11 cellular contexts compared by ENCODE assay signal in the genomic region with DNA sequence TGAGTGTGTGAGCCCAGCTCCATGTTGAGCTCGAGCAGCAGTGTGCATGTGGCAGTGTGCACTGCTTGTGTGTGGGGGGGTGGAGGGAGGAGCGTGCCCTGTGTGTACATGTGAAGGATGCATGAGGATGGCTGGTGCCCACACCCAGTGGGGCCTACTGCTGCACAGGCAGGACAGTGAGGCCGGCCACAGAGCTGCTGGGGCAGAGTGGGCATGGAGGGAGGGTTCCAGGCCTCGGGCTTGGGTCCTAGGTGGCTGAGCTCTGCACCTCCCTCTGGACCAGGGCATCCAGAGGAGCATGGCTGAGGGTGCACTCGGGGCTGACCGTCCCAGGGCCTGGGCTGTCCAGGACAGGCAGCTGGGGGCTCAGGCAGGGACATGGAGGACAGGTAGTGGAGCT. TPM values are rescaled to one million over a fixed set of nuclear protein-coding genes. Genes with fewer than 3 reads are reported as not detected.
A peak's percentile ranks its signal among the peaks of the same experiment; 100 is the strongest.
DNase-seq lines count a peak whose midpoint lies in the region; ATAC-seq and TF ChIP-seq lines count a peak whose summit lies in the region.
"Had no signal": no experiment of that assay in that cellular context is flagged by ENCODE, and none has a peak within 500 bp of the region (broad histone marks: within the 10 kb centered on the region; RNA-seq: fewer than 3 reads in every experiment).

No MANE protein-coding gene starts in this region.

- H3K27ac ChIP-seq in right atrium auricular region (peak overlapping the region in 1 of 2 donors; percentile 82), coronary artery (peak overlapping the region in 1 of 2 donors; percentile 91), vagina (peak overlapping the region; percentile 89)

- TF ChIP-seq POLR2A in vagina (IDR thresholded peaks at IDR 0.05), result no peak

- no peaks in the 10 kb centered on the region for H3K27me3 Mint-ChIP-seq in nephron (ENCODE audit: low read depth)
- H3K27me3 Mint-ChIP-seq: IgD-negative memory B cell had no signal

- no peaks in the 10 kb centered on the region for H3K9me3 Mint-ChIP-seq in nephron
- H3K9me3 Mint-ChIP-seq: IgD-negative memory B cell had no signal

- TF ChIP-seq CTCF in right atrium auricular region (IDR thresholded peaks at IDR 0.05), result no peak
- no peak for TF ChIP-seq CTCF in coronary artery (IDR thresholded peaks at IDR 0.05)
- no peak for TF ChIP-seq CTCF in nephron (IDR thresholded peaks at IDR 0.05; ENCODE audit: unreplicated experiment in 3 of 3)
- TF ChIP-seq CTCF in vagina (IDR thresholded peaks at IDR 0.05), result no peak

- no peaks in the 10 kb centered on the region for H3K36me3 Mint-ChIP-seq in nephron (ENCODE audit: low read depth)

- H3K4me1 ChIP-seq in right atrium auricular region (peaks cover 7 to 48% of the 10 kb centered on the region in 2 donors), vagina (peaks cover 64% of the 10 kb centered on the region)

- H3K27ac Mint-ChIP-seq in nephron, result peak overlapping the region; percentile 17 to 89 (median 70)
- H3K27ac Mint-ChIP-seq: IgD-negative memory B cell had no signal

- no peaks in the 10 kb centered on the region for H3K4me1 Mint-ChIP-seq in nephron

- intact Hi-C loops in left cardiac atrium (cut with DNase I) (no loop called here), vagina (cut with DNase I) (no loop called here)

- H3K9me3 ChIP-seq in right atrium auricular region, result no peaks in the 10 kb centered on the region
- H3K9me3 ChIP-seq in vagina, result no peaks in the 10 kb centered on the region

- no peak overlapping the region for H3K4me3 ChIP-seq in right atrium auricular region
- H3K4me3 ChIP-seq in coronary artery, result peak overlapping the region; percentile 61
- peak overlapping the region in 1 of 2 donors; percentile 41 for H3K4me3 ChIP-seq in vagina
- H3K4me3 ChIP-seq: skin epidermis had no signal

- peaks cover 18% of the 10 kb centered on the region for H3K36me3 ChIP-seq in right atrium auricular region
- H3K36me3 ChIP-seq in vagina, result peaks cover 0 to 6% of the 10 kb centered on the region in 2 donors

- ATAC-seq in left cardiac atrium (no peak), GM21717 (IDR thresholded peaks at IDR 0.05; ENCODE audit: unreplicated experiment) (no peak)

- H3K27me3 ChIP-seq in right atrium auricular region (no peaks in the 10 kb centered on the region), vagina (no peaks in the 10 kb centered on the region)

- H3K4me3 Mint-ChIP-seq in nephron, result no peak overlapping the region
- H3K4me3 Mint-ChIP-seq: IgD-negative memory B cell had no signal

- peak; percentile 23 for DNase-seq in left cardiac atrium
- DNase-seq in right atrium auricular region (ENCODE audit: low spot score), result no peak
- peak; percentile 68 for DNase-seq in coronary artery (ENCODE audit: low spot score)
- DNase-seq in vagina (ENCODE audit: extremely low spot score in 2 of 2), result no peak
- no peak for DNase-seq in iPS-NIHi7 (ENCODE audit: extremely low spot score)
- DNase-seq in NCI-H748 (lab: John Stamatoyannopoulos, UW; ENCODE audit: unreplicated experiment), result no peak
- DNase-seq: NCI-H2081 treated with DMSO at 0.1 percent for 48 hours had no signal

RNA-seq across cellular contexts. Expression of gene GJC2, which starts 1.8 kb away (rescaled TPM):
- total RNA-seq in left cardiac atrium, result 1 to 10 TPM; 2.2 to 2.3 TPM
- total RNA-seq in right atrium auricular region, result 1 to 10 TPM in 1 of 2 donors, under 1 TPM in 1; 0.93 to 2.3 TPM
- 4.4 TPM for total RNA-seq in vagina

RNA-seq across cellular contexts. Expression of gene GUK1, which starts 11.4 kb away (rescaled TPM):
- total RNA-seq in left cardiac atrium (100 to 1,000 TPM; 153 to 185 TPM), right atrium auricular region (100 to 1,000 TPM; 179 to 277 TPM), vagina (299 TPM)

RNA-seq across cellular contexts. Expression of gene IBA57, which starts 14.1 kb away (rescaled TPM):
- total RNA-seq in left cardiac atrium (10 to 100 TPM; 10.4 to 10.5 TPM), right atrium auricular region (1 to 10 TPM; 6.7 to 7.1 TPM), vagina (3.4 TPM)

RNA-seq across cellular contexts. Expression of gene MRPL55, which starts 42.4 kb away (rescaled TPM):
- total RNA-seq in left cardiac atrium, result 10 to 100 TPM; 43.5 to 48.9 TPM
- 10 to 100 TPM; 76.6 to 81.2 TPM for total RNA-seq in right atrium auricular region
- total RNA-seq in vagina, result 73.7 TPM

RNA-seq across cellular contexts. Expression of gene C1orf35, which starts 48.4 kb away (rescaled TPM):
- total RNA-seq in left cardiac atrium, result 1 to 10 TPM; 7.7 to 8.0 TPM
- total RNA-seq in right atrium auricular region, result 1 to 10 TPM; 4.5 to 4.9 TPM
- total RNA-seq in vagina, result 14.7 TPM

Comparison
In these comparisons a context has a peak if more than half of its experiments do, and no peak if none do; other contexts are left out.
1. DNase-seq: peak in left cardiac atrium (single experiment) and coronary artery (single experiment); none in right atrium auricular region (single experiment), vagina (0 of 2), iPS-NIHi7 (single experiment) and NCI-H748 (single experiment).